In genomic region chr5:97095318-97095732, GRCh38 we compare ENCODE assay signal across 11 cellular contexts. TPM values are rescaled to one million over a fixed set of nuclear protein-coding genes. Genes with fewer than 3 reads are reported as not detected.
DNase-seq lines count a peak whose midpoint lies in the region; ATAC-seq and TF ChIP-seq lines count a peak whose summit lies in the region.
"Had no signal": no experiment of that assay in that cellular context is flagged by ENCODE, and none has a peak within 500 bp of the region (broad histone marks: within the 10 kb centered on the region; RNA-seq: fewer than 3 reads in every experiment).

No MANE protein-coding gene starts in this region.

- POLR2A ChIA-PET in MCF 10A (lab: Yijun Ruan, JAX) = no interaction called here

- intact Hi-C loops in MCF 10A (cut with micrococcal nuclease) = no loop called here

- H3K27ac Mint-ChIP-seq in MCF 10A (ENCODE audit: low read depth, unreplicated experiment) = no peak overlapping the region

- no peak overlapping the region for H3K4me3 Mint-ChIP-seq in MCF 10A (ENCODE audit: unreplicated experiment)

- BruUV-seq in MCF 10A (replicated peaks; lab: Mats Ljungman, UMichigan) = no TSS peak

- TF ChIP-seq CTCF in MCF 10A (IDR thresholded peaks at IDR 0.05; ENCODE audit: unreplicated experiment) = no peak

- peaks cover 8% of the 10 kb centered on the region for H3K27me3 Mint-ChIP-seq in MCF 10A (ENCODE audit: insufficient read depth, unreplicated experiment)

- no peaks in the 10 kb centered on the region for H3K4me1 Mint-ChIP-seq in MCF 10A (ENCODE audit: insufficient read depth, unreplicated experiment)

- peak; percentile 34 for ATAC-seq in GM18508 (IDR thresholded peaks at IDR 0.05; ENCODE audit: insufficient read depth, unreplicated experiment)
- ATAC-seq in GM19397 (IDR thresholded peaks at IDR 0.05; ENCODE audit: unreplicated experiment) = peak; percentile 38
- peak; percentile 38 for ATAC-seq in HG02870 (IDR thresholded peaks at IDR 0.05; ENCODE audit: unreplicated experiment)
- peak; percentile 29 for ATAC-seq in HG03565 (IDR thresholded peaks at IDR 0.05; ENCODE audit: unreplicated experiment)

- peaks cover 8% of the 10 kb centered on the region for H3K9me3 Mint-ChIP-seq in MCF 10A (ENCODE audit: unreplicated experiment)

- no peaks in the 10 kb centered on the region for H3K36me3 Mint-ChIP-seq in MCF 10A (ENCODE audit: insufficient read depth, unreplicated experiment)

- CTCF ChIA-PET in MCF 10A (lab: Yijun Ruan, JAX) = interaction anchor here (2.1 kb wide), 1 partner anchor 11 kb away, joined by 4 read pairs; no protein-coding TSS in a partner anchor

- no peak for DNase-seq in glomerular visceral epithelial cell (ENCODE audit: extremely low spot score)
- DNase-seq in MCF 10A (ENCODE audit: unreplicated experiment) = no peak
- no peak for DNase-seq in OCI-M1 (lab: John Stamatoyannopoulos, UW)
- no peak for DNase-seq in hypothalamus (lab: John Stamatoyannopoulos, UW)
- DNase-seq: IMR-90 had no signal

RNA-seq across cellular contexts. Expression of gene LIX1, which starts 47.1 kb away (rescaled TPM):
- not detected in 2 replicates for total RNA-seq in MCF 10A (2022)
- total RNA-seq: IMR-90, NCI-H460, SK-MEL-5 had no signal
